Comparison of ENCODE assay signal across 18 cellular contexts in genomic region chr6:151021878-151022277, GRCh38.
A peak's percentile ranks its signal among the peaks of the same experiment; 100 is the strongest.
DNase-seq lines count a peak whose midpoint lies in the region; ATAC-seq, FAIRE-seq and TF ChIP-seq lines count a peak whose summit lies in the region.
"Had no signal": no experiment of that assay in that cellular context is flagged by ENCODE, and none has a peak within 500 bp of the region (broad histone marks: within the 10 kb centered on the region; RNA-seq: fewer than 3 reads in every experiment).

No MANE protein-coding gene starts in this region.

- H3K4ac ChIP-seq in mesendoderm (ENCODE audit: low read depth, low read length), result no peak overlapping the region

- H2BK15ac ChIP-seq in mesendoderm (replicated peaks; ENCODE audit: low read depth), result no peak overlapping the region

- CTCF ChIA-PET in CD4-positive, alpha-beta memory T cell (lab: Charles Lee; ENCODE audit: partially characterized antibody), result no interaction called here

- H3K27me3 ChIP-seq in left ventricle myocardium inferior (ENCODE audit: low read depth), result no peaks in the 10 kb centered on the region
- no peaks in the 10 kb centered on the region for H3K27me3 ChIP-seq in mesendoderm (ENCODE audit: insufficient read depth, low read length, poor library complexity)
- H3K27me3 ChIP-seq in uterus, result no peaks in the 10 kb centered on the region
- H3K27me3 ChIP-seq in small intestine (ENCODE audit: control insufficient read depth in 2 of 2, insufficient read depth in 2 of 2, low read length in 2 of 2), result no peaks in the 10 kb centered on the region
- no peaks in the 10 kb centered on the region for H3K27me3 ChIP-seq in CD4-positive, alpha-beta memory T cell (ENCODE audit: insufficient read depth, low read length)
- H3K27me3 ChIP-seq: testis had no signal

- H3K79me2 ChIP-seq in mesendoderm (ENCODE audit: control insufficient read depth, insufficient read depth, low read length), result no peaks in the 10 kb centered on the region

- peak overlapping the region; percentile 94 for H3K27ac Mint-ChIP-seq in endothelial cell (ENCODE audit: unreplicated experiment)
- no peak overlapping the region for H3K27ac Mint-ChIP-seq in CD4-positive, alpha-beta memory T cell

- H2BK120ac ChIP-seq in mesendoderm (ENCODE audit: low read depth, low read length), result no peak overlapping the region

- H2AK5ac ChIP-seq in mesendoderm (ENCODE audit: low read length), result no peak overlapping the region

- H3K4me1 Mint-ChIP-seq in endothelial cell (ENCODE audit: unreplicated experiment), result peaks cover 17% of the 10 kb centered on the region
- peaks cover 0 to 3% (median 0%) of the 10 kb centered on the region in 4 donors for H3K4me1 Mint-ChIP-seq in CD4-positive, alpha-beta memory T cell
- H3K4me1 Mint-ChIP-seq: central memory CD8-positive, alpha-beta T cell; naive B cell had no signal

- no peak for TF ChIP-seq POLR2A in uterus (IDR thresholded peaks at IDR 0.05)

- no peak overlapping the region for H3K4me3 Mint-ChIP-seq in endothelial cell (ENCODE audit: unreplicated experiment)
- H3K4me3 Mint-ChIP-seq in CD4-positive, alpha-beta memory T cell, result peak overlapping the region in 1 of 8 donors; percentile 8
- H3K4me3 Mint-ChIP-seq: activated T-cell treated with anti-CD3 and anti-CD28 coated beads, Interleukin-2, amount 50 U/mL, for 4 hours; central memory CD8-positive, alpha-beta T cell; naive B cell had no signal

- POLR2A ChIA-PET in CD4-positive, alpha-beta memory T cell (lab: Charles Lee; ENCODE audit: partially characterized antibody), result no interaction called here

- no peak overlapping the region for H3K4me2 ChIP-seq in mesendoderm (ENCODE audit: low read length)

- H3K79me1 ChIP-seq in mesendoderm (ENCODE audit: low read length), result no peaks in the 10 kb centered on the region

- H3K27ac ChIP-seq in left ventricle myocardium inferior (replicated peaks) (peak overlapping the region; percentile 21), mesendoderm (ENCODE audit: low read depth, low read length) (peak overlapping the region; percentile 40), uterus (peak overlapping the region; percentile 26 to 74), small intestine (ENCODE audit: low read depth in 1 of 2, low read length in 1 of 2) (no peak overlapping the region)
- no peak overlapping the region for H3K27ac ChIP-seq in CD4-positive, alpha-beta memory T cell (ENCODE audit: low read depth, low read length)

- no peak overlapping the region for H2BK5ac ChIP-seq in mesendoderm (ENCODE audit: low read length)

- no peak overlapping the region for H3K23ac ChIP-seq in mesendoderm (ENCODE audit: low read length)

- no peak overlapping the region for H3K56ac ChIP-seq in mesendoderm (ENCODE audit: low read length)

- no peaks in the 10 kb centered on the region for H3K36me3 Mint-ChIP-seq in endothelial cell (ENCODE audit: low read depth, unreplicated experiment)
- H3K36me3 Mint-ChIP-seq in CD4-positive, alpha-beta memory T cell, result peaks cover 7 to 20% of the 10 kb centered on the region in 2 donors

- H4K5ac ChIP-seq in mesendoderm (ENCODE audit: low read length), result no peak overlapping the region

- intact Hi-C loops in left ventricle myocardium inferior (cut with micrococcal nuclease), result no loop called here
- intact Hi-C loops in left cardiac atrium (cut with DNase I), result no loop called here
- intact Hi-C loops in uterus (cut with DNase I; ENCODE audit: low total_unique reads), result no loop called here
- intact Hi-C loops in CD4-positive, alpha-beta memory T cell (cut with micrococcal nuclease), result no loop called here

- ATAC-seq in left cardiac atrium (no peak), HG03460 (IDR thresholded peaks at IDR 0.05; ENCODE audit: unreplicated experiment) (no peak)
- ATAC-seq: activated T-cell treated with anti-CD3 and anti-CD28 coated beads, Interleukin-2, amount 50 U/mL, for 4 hours had no signal

- no peaks in the 10 kb centered on the region for H3K9me3 ChIP-seq in left ventricle myocardium inferior (replicated peaks)
- no peaks in the 10 kb centered on the region for H3K9me3 ChIP-seq in uterus
- no peaks in the 10 kb centered on the region for H3K9me3 ChIP-seq in small intestine (ENCODE audit: control insufficient read depth, low read depth)
- no peaks in the 10 kb centered on the region for H3K9me3 ChIP-seq in CD4-positive, alpha-beta memory T cell (ENCODE audit: control insufficient read depth in 1 of 2, low read length in 2 of 2)
- H3K9me3 ChIP-seq: testis had no signal

- H4K8ac ChIP-seq in mesendoderm (ENCODE audit: low read depth, low read length), result no peak overlapping the region

- no peak overlapping the region for H3K9ac ChIP-seq in mesendoderm (ENCODE audit: low read length)

- no CpG with 5 or more reads among the region's 5 CpGs for WGBS in mesendoderm (ENCODE audit: extremely low coverage, insufficient coverage, low lambda C conversion rate)
- 70 to 87% (median 86%) methylated on average over 5 of the region's 5 CpGs for WGBS in small intestine, 3 donors

- no peak for FAIRE-seq in small intestine (lab: Jason Lieb, UNC)

- H3K36me3 ChIP-seq in left ventricle myocardium inferior (no peaks in the 10 kb centered on the region), mesendoderm (ENCODE audit: control insufficient read depth, insufficient read depth, low read length) (peaks cover 3% of the 10 kb centered on the region), uterus (no peaks in the 10 kb centered on the region), small intestine (ENCODE audit: control insufficient read depth in 2 of 2, insufficient read depth in 2 of 2, low read length in 2 of 2) (peaks cover 0 to 2% of the 10 kb centered on the region in 2 donors)
- peaks cover 6% of the 10 kb centered on the region for H3K36me3 ChIP-seq in CD4-positive, alpha-beta memory T cell (ENCODE audit: insufficient read depth, low read length)

- TF ChIP-seq CTCF in left ventricle myocardium inferior (IDR thresholded peaks at IDR 0.05; ENCODE audit: borderline replicate concordance) (no peak), endothelial cell (IDR thresholded peaks at IDR 0.05; ENCODE audit: unreplicated experiment) (no peak), uterus (IDR thresholded peaks at IDR 0.05) (no peak)

- H3K9me3 Mint-ChIP-seq in endothelial cell (ENCODE audit: unreplicated experiment), result no peaks in the 10 kb centered on the region
- H3K9me3 Mint-ChIP-seq in CD4-positive, alpha-beta memory T cell, result no peaks in the 10 kb centered on the region
- H3K9me3 Mint-ChIP-seq: activated T-cell treated with anti-CD3 and anti-CD28 coated beads, Interleukin-2, amount 50 U/mL, for 4 hours; central memory CD8-positive, alpha-beta T cell; naive B cell had no signal

- no peak overlapping the region for H3K18ac ChIP-seq in mesendoderm (ENCODE audit: low read length)

- H3K27me3 Mint-ChIP-seq in endothelial cell (ENCODE audit: unreplicated experiment), result no peaks in the 10 kb centered on the region
- no peaks in the 10 kb centered on the region for H3K27me3 Mint-ChIP-seq in CD4-positive, alpha-beta memory T cell
- H3K27me3 Mint-ChIP-seq: central memory CD8-positive, alpha-beta T cell; naive B cell had no signal

- no peak overlapping the region for H3K4me3 ChIP-seq in left ventricle myocardium inferior
- H3K4me3 ChIP-seq in mesendoderm (ENCODE audit: low read length), result no peak overlapping the region
- no peak overlapping the region for H3K4me3 ChIP-seq in uterus
- H3K4me3 ChIP-seq in small intestine (ENCODE audit: low read depth in 1 of 2, low read length in 2 of 2), result no peak overlapping the region
- no peak overlapping the region for H3K4me3 ChIP-seq in CD4-positive, alpha-beta memory T cell (ENCODE audit: low read length in 2 of 2)
- H3K4me3 ChIP-seq: testis had no signal

- DNase-seq in left ventricle myocardium inferior, result no peak
- DNase-seq in left cardiac atrium, result no peak
- peak; percentile 17 for DNase-seq in endothelial cell (ENCODE audit: low spot score)
- DNase-seq in mesendoderm, result peak; percentile 37
- no peak for DNase-seq in uterus
- no peak for DNase-seq in small intestine
- no peak for DNase-seq in CD4-positive, alpha-beta memory T cell
- DNase-seq: 8988T; activated CD4-positive, alpha-beta T cell treated with anti-CD3 and anti-CD28 coated beads, Interleukin-2, amount 50 U/mL, for 48 hours; activated T-cell treated with anti-CD3 and anti-CD28 coated beads, Interleukin-2, amount 50 U/mL, for 4 hours; naive B cell; NCI-H2081; NCI-H69; OCI-M1; stimulated activated CD4-positive, alpha-beta T cell treated with anti-CD3 and anti-CD28 coated beads, Interleukin-4, amount 100 ng/mL, for 1 hour had no signal

- H3K4me1 ChIP-seq in left ventricle myocardium inferior (peaks cover 13% of the 10 kb centered on the region), mesendoderm (ENCODE audit: control insufficient read depth, low read depth, low read length) (no peaks in the 10 kb centered on the region), uterus (peaks cover 0 to 3% of the 10 kb centered on the region in 2 donors), small intestine (ENCODE audit: control insufficient read depth in 2 of 2, insufficient read depth in 1 of 2, low read depth in 1 of 2, low read length in 1 of 2) (no peaks in the 10 kb centered on the region)
- no peaks in the 10 kb centered on the region for H3K4me1 ChIP-seq in CD4-positive, alpha-beta memory T cell (ENCODE audit: insufficient read depth, low read length)

Comparison
In these comparisons a context has a peak if more than half of its experiments do, and no peak if none do; other contexts are left out.
1. DNase-seq: peak in endothelial cell (single experiment) and mesendoderm (single experiment); none in left ventricle myocardium inferior (single experiment), left cardiac atrium (single experiment), uterus (0 of 2), small intestine (single experiment) and CD4-positive, alpha-beta memory T cell (0 of 5).
2. H3K27ac ChIP-seq: peak in left ventricle myocardium inferior (single experiment), mesendoderm (single experiment) and uterus (2 of 2); none in small intestine (0 of 2) and CD4-positive, alpha-beta memory T cell (single experiment).